In genomic region chr2:127770973-127771735, GRCh38 we compare ENCODE assay signal across 11 cellular contexts. TPM values are rescaled to one million over a fixed set of nuclear protein-coding genes. Genes with fewer than 3 reads are reported as not detected.
DNase-seq lines count a peak whose midpoint lies in the region; ATAC-seq, FAIRE-seq and TF ChIP-seq lines count a peak whose summit lies in the region.
"Had no signal": no experiment of that assay in that cellular context is flagged by ENCODE, and none has a peak within 500 bp of the region (broad histone marks: within the 10 kb centered on the region; RNA-seq: fewer than 3 reads in every experiment).

No MANE protein-coding gene starts in this region.

- H2BK120ac ChIP-seq in H1 (replicated peaks; ENCODE audit: low read depth, low read length), result no peak overlapping the region

- peak overlapping the region; percentile 14 for H3K56ac ChIP-seq in H1 (replicated peaks; ENCODE audit: insufficient read length, low read depth, low read length)

- no peaks in the 10 kb centered on the region for H3K9me2 ChIP-seq in PC-9 (ENCODE audit: insufficient read depth)

- no peak for FAIRE-seq in H1 (lab: Jason Lieb, UNC)

- H3K4me3 ChIP-seq in PC-9 (no peak overlapping the region), H1 (ENCODE audit: extremely low read depth in 1 of 4, insufficient read depth in 2 of 4, low read depth in 3 of 4, low read length in 4 of 4) (no peak overlapping the region), lower lobe of right lung (no peak overlapping the region)
- H3K4me3 ChIP-seq in naive thymus-derived CD4-positive, alpha-beta T cell (ENCODE audit: low read length), result no peak overlapping the region

- TF ChIP-seq POLR2A in H1 (IDR thresholded peaks at IDR 0.05; ENCODE audit: control extremely low read depth in 1 of 2, low read depth in 2 of 2, low read length in 2 of 2), result no peak

- H3K4me1 Mint-ChIP-seq in naive thymus-derived CD4-positive, alpha-beta T cell, result peaks cover 14 to 35% (median 25%) of the 10 kb centered on the region in 7 donors

- H3K4me1 ChIP-seq in PC-9 (replicated peaks; ENCODE audit: insufficient read depth) (peaks cover 21% of the 10 kb centered on the region; the same call in 1 of the 2 replicates), H1 (replicated peaks in 1 of 4; ENCODE audit: control insufficient read depth in 3 of 4, insufficient read depth in 4 of 4, low read length in 3 of 4) (peaks cover 0 to 5% (median 0%) of the 10 kb centered on the region in 4 experiments; a peak in 1 of 7 replicates), lower lobe of right lung (peaks cover 10% of the 10 kb centered on the region)
- no peaks in the 10 kb centered on the region for H3K4me1 ChIP-seq in naive thymus-derived CD4-positive, alpha-beta T cell (ENCODE audit: control insufficient read depth in 2 of 2, insufficient read depth in 2 of 2, low read length in 2 of 2)

- H4K8ac ChIP-seq in H1 (ENCODE audit: extremely low read depth, insufficient read depth, low read length), result no peak overlapping the region

- H2AK5ac ChIP-seq in H1 (ENCODE audit: low read depth, low read length), result no peak overlapping the region

- no peak for ATAC-seq in naive thymus-derived CD4-positive, alpha-beta T cell
- no peak for ATAC-seq in lower lobe of right lung
- ATAC-seq: activated CD8-positive, alpha-beta T cell treated with anti-CD3 and anti-CD28 coated beads, Interleukin-2, amount 10 ng/mL, durations not matched to agents 7 days and 5 days had no signal

- 92% methylated on average over 9 of the region's 9 CpGs; no CpG with 5 or more reads in 1 of the 2 experiments for WGBS in H1 (ENCODE audit: extremely low coverage in 1 of 2, insufficient coverage in 1 of 2, insufficient read length in 1 of 2, insufficient replicate concordance in 2 of 2, low coverage in 1 of 2, low lambda C conversion rate in 2 of 2, missing lambda C conversion rate in 1 of 2), 2 experiments

- no peaks in the 10 kb centered on the region for H3K79me1 ChIP-seq in H1 (ENCODE audit: low read depth, low read length)

- no peaks in the 10 kb centered on the region for H3K9me3 Mint-ChIP-seq in naive thymus-derived CD4-positive, alpha-beta T cell

- intact Hi-C loops in PC-9 (cut with micrococcal nuclease; ENCODE audit: unreplicated experiment), result loop anchor here (2.0 to 5.0 kb wide), 2 partner anchors 40 to 86 kb away; partner anchors contain the start of genes POLR2D and WDR33
- intact Hi-C loops in naive thymus-derived CD4-positive, alpha-beta T cell (cut with micrococcal nuclease), result no loop called here
- intact Hi-C loops in lower lobe of right lung (cut with DNase I), result no loop called here

- no peak for TF ChIP-seq RAD21 in H1 (IDR thresholded peaks at IDR 0.05 in 1 of 2, conservative IDR thresholded peaks at IDR 0.05 in 1 of 2; ENCODE audit: low read depth in 2 of 2, low read length in 2 of 2)

- no peak overlapping the region for H4K91ac ChIP-seq in H1 (replicated peaks; ENCODE audit: insufficient read length, low read length)

- peaks cover 27% of the 10 kb centered on the region for H3K36me3 ChIP-seq in PC-9 (ENCODE audit: low read depth)
- H3K36me3 ChIP-seq in H1 (ENCODE audit: control insufficient read depth in 2 of 4, insufficient read depth in 4 of 4, low read length in 3 of 4), result peaks cover 0 to 39% (median 6%) of the 10 kb centered on the region in 4 experiments; a peak in 5 of 8 replicates
- H3K36me3 ChIP-seq in naive thymus-derived CD4-positive, alpha-beta T cell (ENCODE audit: control insufficient read depth in 2 of 3, insufficient read depth in 3 of 3, low read length in 3 of 3), result peaks cover 0 to 32% (median 14%) of the 10 kb centered on the region in 3 experiments
- H3K36me3 ChIP-seq in lower lobe of right lung, result peaks cover 50% of the 10 kb centered on the region

- no peak overlapping the region for H2BK12ac ChIP-seq in H1 (ENCODE audit: low read depth, low read length)

- no peak overlapping the region for H3K4me3 Mint-ChIP-seq in naive thymus-derived CD4-positive, alpha-beta T cell
- H3K4me3 Mint-ChIP-seq: activated CD8-positive, alpha-beta T cell treated with anti-CD3 and anti-CD28 coated beads, Interleukin-2, amount 10 ng/mL, durations not matched to agents 7 days and 5 days had no signal

- H4K20me1 ChIP-seq in PC-9 (ENCODE audit: insufficient read depth) (peaks cover 70% of the 10 kb centered on the region), H1 (replicated peaks in 1 of 2; ENCODE audit: control insufficient read depth in 1 of 2, insufficient read depth in 2 of 2, low read length in 2 of 2) (peaks cover 6 to 9% of the 10 kb centered on the region in 2 experiments)

- no peak overlapping the region for H3K4me2 ChIP-seq in PC-9
- H3K4me2 ChIP-seq in H1 (ENCODE audit: insufficient read depth in 1 of 2, low read depth in 2 of 2, low read length in 2 of 2), result no peak overlapping the region

- H2BK15ac ChIP-seq in H1 (ENCODE audit: low read length), result no peak overlapping the region

- H3K9me3 ChIP-seq in PC-9 (ENCODE audit: insufficient read depth, low read depth) (no peaks in the 10 kb centered on the region), H1 (ENCODE audit: insufficient read depth in 2 of 2, low read depth in 1 of 2, low read length in 1 of 2) (no peaks in the 10 kb centered on the region), lower lobe of right lung (no peaks in the 10 kb centered on the region)
- H3K9me3 ChIP-seq in naive thymus-derived CD4-positive, alpha-beta T cell (ENCODE audit: control insufficient read depth in 2 of 3, low read length in 3 of 3), result no peaks in the 10 kb centered on the region

- H2AFZ ChIP-seq in PC-9 (no peak overlapping the region), H1 (ENCODE audit: low read length) (no peak overlapping the region)

- DNase-seq in GM04503 (ENCODE audit: low read depth) (peak; percentile 69), PC-9 (peak in 1 of 2 experiments; percentile 78), H1 (ENCODE audit: low read depth in 1 of 2, low spot score in 2 of 2) (no peak), non-pigmented ciliary epithelial cell (ENCODE audit: low read depth) (peak; percentile 91), DMS114 treated with DMSO at 0.1 percent for 48 hours (lab: John Stamatoyannopoulos, UW; ENCODE audit: unreplicated experiment) (no peak), lower lobe of right lung (no peak), NCI-H1092 (lab: John Stamatoyannopoulos, UW) (no peak)
- no peak for DNase-seq in naive thymus-derived CD4-positive, alpha-beta T cell
- DNase-seq: activated CD8-positive, alpha-beta T cell treated with anti-CD3 and anti-CD28 coated beads, Interleukin-2, amount 10 ng/mL, durations not matched to agents 7 days and 5 days; NCI-H1930; Right ventricle myocardium superior had no signal

- H3K36me3 Mint-ChIP-seq in naive thymus-derived CD4-positive, alpha-beta T cell, result peaks cover 7 to 18% (median 15%) of the 10 kb centered on the region in 5 donors

- no peak overlapping the region for H2BK20ac ChIP-seq in H1 (ENCODE audit: low read length)

- no peaks in the 10 kb centered on the region for H3K23me2 ChIP-seq in H1 (ENCODE audit: low read depth, low read length)

- no peak overlapping the region for H3K18ac ChIP-seq in H1 (ENCODE audit: extremely low read depth, low read length)

- H3K79me2 ChIP-seq in PC-9 (ENCODE audit: low read depth), result peaks cover 70% of the 10 kb centered on the region
- H3K79me2 ChIP-seq in H1 (ENCODE audit: control insufficient read depth in 1 of 2, insufficient read depth in 2 of 2, low read length in 2 of 2), result peaks cover 3 to 56% of the 10 kb centered on the region in 2 experiments; a peak in 2 of 4 replicates

- no peak for TF ChIP-seq CTCF in PC-9 (conservative IDR thresholded peaks at IDR 0.05)
- TF ChIP-seq CTCF in H1 (IDR thresholded peaks at IDR 0.05; ENCODE audit: control extremely low read depth in 1 of 3, insufficient read depth in 1 of 3, low read depth in 1 of 3, low read length in 3 of 3), result no peak
- TF ChIP-seq CTCF in lower lobe of right lung (IDR thresholded peaks at IDR 0.05), result no peak

- no peak overlapping the region for H3K14ac ChIP-seq in H1 (ENCODE audit: insufficient read length)

- no peaks in the 10 kb centered on the region for H3K27me3 ChIP-seq in PC-9 (ENCODE audit: insufficient read depth, low read depth)
- H3K27me3 ChIP-seq in H1 (replicated peaks in 1 of 4; ENCODE audit: control insufficient read depth in 3 of 4, extremely low read depth in 1 of 4, insufficient read depth in 3 of 4, low read length in 3 of 4), result no peaks in the 10 kb centered on the region
- H3K27me3 ChIP-seq in naive thymus-derived CD4-positive, alpha-beta T cell (ENCODE audit: control insufficient read depth in 2 of 2, insufficient read depth in 2 of 2, low read length in 2 of 2), result no peaks in the 10 kb centered on the region
- no peaks in the 10 kb centered on the region for H3K27me3 ChIP-seq in lower lobe of right lung (ENCODE audit: low read depth)

- POLR2A ChIA-PET in PC-9 (lab: Charles Lee; ENCODE audit: unreplicated experiment), result no interaction called here
- POLR2A ChIA-PET in H1 (lab: Charles Lee; ENCODE audit: partially characterized antibody), result no interaction called here
- POLR2A ChIA-PET in naive thymus-derived CD4-positive, alpha-beta T cell (lab: Charles Lee), result interaction anchor here (0.7 kb wide), 1 partner anchor 17 kb away, joined by 4 read pairs; no protein-coding TSS in a partner anchor

- peak overlapping the region in 3 of 9 donors; percentile 6 to 70 (median 19) for H3K27ac Mint-ChIP-seq in naive thymus-derived CD4-positive, alpha-beta T cell
- H3K27ac Mint-ChIP-seq: activated CD8-positive, alpha-beta T cell treated with anti-CD3 and anti-CD28 coated beads, Interleukin-2, amount 10 ng/mL, durations not matched to agents 7 days and 5 days had no signal

- H3F3A ChIP-seq in PC-9 (ENCODE audit: insufficient read depth, low read depth), result peaks cover 25% of the 10 kb centered on the region

- no peak for TF ChIP-seq EP300 in H1 (IDR thresholded peaks at IDR 0.05; ENCODE audit: borderline replicate concordance in 1 of 2, low read depth in 2 of 2, low read length in 2 of 2)

- H3K27ac ChIP-seq in PC-9, result peak overlapping the region; percentile 49
- H3K27ac ChIP-seq in H1 (ENCODE audit: low read depth, low read length), result no peak overlapping the region
- H3K27ac ChIP-seq in naive thymus-derived CD4-positive, alpha-beta T cell (ENCODE audit: low read depth, low read length), result no peak overlapping the region
- no peak overlapping the region for H3K27ac ChIP-seq in lower lobe of right lung

- H3K9ac ChIP-seq in H1 (replicated peaks in 1 of 4; ENCODE audit: extremely low read depth in 1 of 4, low read depth in 3 of 4, low read length in 3 of 4), result no peak overlapping the region

- no peak overlapping the region for H4K5ac ChIP-seq in H1 (ENCODE audit: insufficient read length, low read depth, low read length)

- no TSS peak for BruUV-seq in PC-9 (replicated peaks; lab: Mats Ljungman, UMichigan)

- no peak overlapping the region for H2BK5ac ChIP-seq in H1 (ENCODE audit: low read depth, low read length)

- H3K23ac ChIP-seq in H1 (ENCODE audit: insufficient read length), result no peak overlapping the region

- H3K4ac ChIP-seq in H1 (replicated peaks; ENCODE audit: insufficient read length, low read depth, low read length), result no peak overlapping the region

- CTCF ChIA-PET in PC-9 (lab: Charles Lee) (interaction anchor here (0.6 kb wide), 1 partner anchor 408 kb away, joined by 3 read pairs; no protein-coding TSS in a partner anchor), H1 (lab: Charles Lee; ENCODE audit: partially characterized antibody) (no interaction called here)
- CTCF ChIA-PET in naive thymus-derived CD4-positive, alpha-beta T cell (lab: Charles Lee), result no interaction called here

- no peaks in the 10 kb centered on the region for H3K27me3 Mint-ChIP-seq in naive thymus-derived CD4-positive, alpha-beta T cell

RNA-seq across cellular contexts. Expression of gene WDR33, which starts 39.8 kb away (rescaled TPM):
- total RNA-seq in PC-9 (2021) (53.7 and 59.3 TPM in 2 replicates), lower lobe of right lung (55.4 TPM)
- 82.7 and 84.6 TPM in 2 replicates for total RNA-seq in H1 (2021; fragmentation: NEBNext Ultra II Directional; extraction: Animal tissue kit (Norgen Biotek cat#: 25700))
- 12.7 and 18.1 TPM in 2 replicates for polyA plus RNA-seq in H1 (2011; rRNA removed)
- 22.6 TPM for polyA plus RNA-seq in H1 (2011; cell fraction: cytosol; rRNA removed)
- 15.0 TPM for polyA plus RNA-seq in H1 (2011; cell fraction: nucleus; rRNA removed)
- 25.1 to 36.9 TPM (median 30.0 TPM) in 4 replicates for polyA plus RNA-seq in H1 (2012, experiment 1 of 2)
- 6.4 TPM for polyA plus RNA-seq in H1 (2012, experiment 2 of 2)
- polyA plus RNA-seq in H1 (2013, experiment 1 of 2), result 23.5 TPM
- 28.3 TPM for polyA plus RNA-seq in H1 (2013, experiment 2 of 2)
- 85.4 and 137 TPM in 2 replicates for polyA minus RNA-seq in H1 (2011; rRNA and poly(A)+ RNA removed)
- polyA minus RNA-seq in H1 (2011; cell fraction: cytosol; rRNA and poly(A)+ RNA removed), result 36.5 TPM
- 79.7 TPM for polyA minus RNA-seq in H1 (2011; cell fraction: nucleus; rRNA and poly(A)+ RNA removed)
- 10 to 100 TPM; 62.6 to 98.7 (median 72.3) TPM for total RNA-seq in naive thymus-derived CD4-positive, alpha-beta T cell
- polyA plus RNA-seq in naive thymus-derived CD4-positive, alpha-beta T cell, result 10 to 100 TPM; 36.7 to 50.4 TPM

Comparison
In these comparisons a context has a peak if more than half of its experiments do, and no peak if none do; other contexts are left out.
1. DNase-seq: peak in GM04503 (single experiment) and non-pigmented ciliary epithelial cell (single experiment); none in H1 (0 of 2), naive thymus-derived CD4-positive, alpha-beta T cell (0 of 9), DMS114 treated with DMSO at 0.1 percent for 48 hours (single experiment), lower lobe of right lung (single experiment) and NCI-H1092 (single experiment).